In the genomic region with DNA sequence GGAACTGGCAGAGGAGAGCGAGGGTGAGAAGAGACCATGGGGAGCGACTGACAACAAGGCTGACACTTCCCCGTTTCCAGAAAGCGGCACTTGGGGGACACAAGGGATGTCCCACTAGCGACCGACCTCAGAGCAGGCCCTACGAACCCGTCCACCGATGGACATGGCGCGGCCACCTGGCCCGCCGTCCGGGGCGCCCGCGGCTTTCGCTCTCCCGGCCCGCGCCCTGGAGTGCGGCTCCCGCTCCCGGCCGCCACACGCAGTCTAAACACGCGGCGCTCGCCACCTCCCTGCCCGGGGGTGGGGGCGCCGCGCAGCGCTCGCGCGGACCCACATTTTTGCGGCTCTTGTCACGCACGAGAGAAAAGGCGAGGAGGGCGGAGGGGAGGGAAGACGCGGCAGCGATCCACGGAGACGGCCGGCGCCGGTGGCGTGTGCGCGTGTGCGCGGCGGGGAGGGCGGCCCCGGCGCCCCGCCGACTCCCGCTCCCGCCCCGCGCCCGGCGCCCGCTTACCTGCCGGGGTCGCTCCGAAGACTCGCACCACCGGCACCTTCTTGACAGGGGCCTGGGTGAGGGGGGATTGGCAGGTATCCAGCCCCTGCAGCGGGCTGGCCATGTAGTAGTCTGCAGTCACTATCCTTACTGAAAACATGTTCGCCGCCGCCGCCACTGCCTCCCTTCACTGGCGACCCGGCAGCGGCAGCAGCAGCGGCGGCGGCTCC, we compare ENCODE assay signal across 8 cellular contexts. TPM values are rescaled to one million over a fixed set of nuclear protein-coding genes. Genes with fewer than 3 reads are reported as not detected.
DNase-seq lines count a peak whose midpoint lies in the region; ATAC-seq and TF ChIP-seq lines count a peak whose summit lies in the region.

No MANE protein-coding gene starts in this region.

- peak overlapping the region; percentile 99 for H3K27ac ChIP-seq in HUES48 (ENCODE audit: low read depth, low read length)
- peak overlapping the region; percentile 95 to 100 (median 99) for H3K27ac ChIP-seq in gastrocnemius medialis

- POLR2A ChIA-PET in Caco-2 (lab: Charles Lee): interaction anchor here (0.5 to 1.4 kb wide), 11 partner anchors 17 to 605 kb away, joined by 3 to 17 read pairs (median 5); a partner anchor contains a TSS

- H3K4me1 Mint-ChIP-seq in Caco-2 (ENCODE audit: low read depth, unreplicated experiment): peaks cover 23% of the 10 kb centered on the region
- peaks cover 47% of the 10 kb centered on the region for H3K4me1 Mint-ChIP-seq in T-helper 2 cell treated with Interferon-gamma antibody and Interleukin-4, amounts not matched to agents 5 μg/mL and 100 μg/mL, for 36 hours (ENCODE audit: low read depth)

- H3K9me3 Mint-ChIP-seq in Caco-2 (ENCODE audit: unreplicated experiment): no peaks in the 10 kb centered on the region
- H3K9me3 Mint-ChIP-seq in T-helper 2 cell treated with Interferon-gamma antibody and Interleukin-4, amounts not matched to agents 5 μg/mL and 100 μg/mL, for 36 hours: peaks cover 9% of the 10 kb centered on the region

- H3K4me3 ChIP-seq in Caco-2 (ENCODE audit: low read depth, low read length) (peak overlapping the region; percentile 61), HUES48 (ENCODE audit: low read depth, low read length) (peak overlapping the region; percentile 95), iPS-11a (ENCODE audit: low read depth, low read length) (peak overlapping the region; percentile 82), gastrocnemius medialis (peak overlapping the region; percentile 79 to 96 (median 88))

- ATAC-seq in GM21367 (IDR thresholded peaks at IDR 0.05; ENCODE audit: unreplicated experiment) (peak; percentile 12), gastrocnemius medialis (peak; percentile 33 to 34)

- peak in 1 of 2 donors; percentile 22 for TF ChIP-seq POLR2A in gastrocnemius medialis (IDR thresholded peaks at IDR 0.05)

- CTCF ChIA-PET in Caco-2 (lab: Charles Lee): interaction anchor here (0.5 to 1.0 kb wide), 4 partner anchors 224 to 420 kb away, joined by 3 to 5 read pairs (median 3); a partner anchor contains a TSS

- H3K36me3 Mint-ChIP-seq in Caco-2 (ENCODE audit: insufficient read depth, unreplicated experiment): peaks cover 24% of the 10 kb centered on the region
- peaks cover 13% of the 10 kb centered on the region for H3K36me3 Mint-ChIP-seq in T-helper 2 cell treated with Interferon-gamma antibody and Interleukin-4, amounts not matched to agents 5 μg/mL and 100 μg/mL, for 36 hours (ENCODE audit: low read depth)

- BruUV-seq in Caco-2 (replicated peaks; lab: Mats Ljungman, UMichigan): no TSS peak

- H3K9me3 ChIP-seq in Caco-2: no peaks in the 10 kb centered on the region
- H3K9me3 ChIP-seq in HUES48 (ENCODE audit: control insufficient read depth, insufficient read depth, low read length): 0 out of 2 replicates have a peak, but pooled peaks cover 3% of the 10 kb centered on the region
- H3K9me3 ChIP-seq in gastrocnemius medialis: no peaks in the 10 kb centered on the region

- peak; percentile 47 to 59 for DNase-seq in Caco-2
- peak; percentile 41 for DNase-seq in T-helper 2 cell treated with Interferon-gamma antibody and Interleukin-4, amounts not matched to agents 5 μg/mL and 100 μg/mL, for 36 hours (ENCODE audit: low spot score)
- peak; percentile 72 for DNase-seq in astrocyte of the hippocampus (ENCODE audit: low read depth, low spot score)
- peak; percentile 32 to 54 for DNase-seq in gastrocnemius medialis
- no peak for DNase-seq in NCI-H1092 (lab: John Stamatoyannopoulos, UW)

- H3K36me3 ChIP-seq in Caco-2 (ENCODE audit: control insufficient read depth, insufficient read depth, low read length): no peaks in the 10 kb centered on the region
- H3K36me3 ChIP-seq in HUES48 (ENCODE audit: control insufficient read depth, insufficient read depth, low read length): no peaks in the 10 kb centered on the region
- H3K36me3 ChIP-seq in gastrocnemius medialis: no peaks in the 10 kb centered on the region

- in situ Hi-C loops in gastrocnemius medialis (cut with MboI; ENCODE audit: low sequenced_read_pairs in 4 of 4): loop anchor here in 1 of 4 donors (10.0 kb wide), 1 partner anchor 122 kb away; a partner anchor contains a TSS

- H3K27me3 Mint-ChIP-seq in Caco-2 (ENCODE audit: insufficient read depth, unreplicated experiment): no peaks in the 10 kb centered on the region
- no peaks in the 10 kb centered on the region for H3K27me3 Mint-ChIP-seq in T-helper 2 cell treated with Interferon-gamma antibody and Interleukin-4, amounts not matched to agents 5 μg/mL and 100 μg/mL, for 36 hours (ENCODE audit: low read depth)

- TF ChIP-seq CTCF in Caco-2 (IDR thresholded peaks at IDR 0.05; ENCODE audit: insufficient read depth in 1 of 2, low read depth in 1 of 2, low read length in 1 of 2, severe bottlenecking in 1 of 2, unreplicated experiment in 1 of 2) (no peak), gastrocnemius medialis (IDR thresholded peaks at IDR 0.05 in 4 of 5, conservative IDR thresholded peaks at IDR 0.05 in 1 of 5) (peak in 1 of 5 experiments; percentile 10)

- peak overlapping the region; percentile 93; the same call in 1 of the 2 replicates for H3K9ac ChIP-seq in HUES48 (ENCODE audit: low read depth, low read length)

- H3K4me1 ChIP-seq in Caco-2 (peaks cover 20% of the 10 kb centered on the region), HUES48 (ENCODE audit: control insufficient read depth, insufficient read depth, low read length) (peaks cover 38% of the 10 kb centered on the region), gastrocnemius medialis (peaks cover 54 to 56% of the 10 kb centered on the region in 2 donors)

- intact Hi-C loops in Caco-2 (cut with micrococcal nuclease; ENCODE audit: unreplicated experiment): loop anchor here (2.0 to 10.0 kb wide), 3 partner anchors 168 to 512 kb away; a partner anchor contains a TSS
- intact Hi-C loops in gastrocnemius medialis (cut with DNase I; ENCODE audit: low total_unique reads): loop anchor here (2.0 to 10.0 kb wide), 5 partner anchors 145 to 608 kb away; a partner anchor contains a TSS

- no peaks in the 10 kb centered on the region for H3K27me3 ChIP-seq in Caco-2 (replicated peaks; ENCODE audit: control insufficient read depth, insufficient read depth, low read length)
- H3K27me3 ChIP-seq in HUES48 (ENCODE audit: control insufficient read depth, insufficient read depth, low read length): peaks cover 49% of the 10 kb centered on the region
- no peaks in the 10 kb centered on the region for H3K27me3 ChIP-seq in gastrocnemius medialis

- H3K4me3 Mint-ChIP-seq in Caco-2 (ENCODE audit: unreplicated experiment): peak overlapping the region; percentile 96
- peak overlapping the region; percentile 95 for H3K4me3 Mint-ChIP-seq in T-helper 2 cell treated with Interferon-gamma antibody and Interleukin-4, amounts not matched to agents 5 μg/mL and 100 μg/mL, for 36 hours

- H3K27ac Mint-ChIP-seq in Caco-2 (ENCODE audit: unreplicated experiment): peak overlapping the region; percentile 98
- peak overlapping the region; percentile 89 for H3K27ac Mint-ChIP-seq in T-helper 2 cell treated with Interferon-gamma antibody and Interleukin-4, amounts not matched to agents 5 μg/mL and 100 μg/mL, for 36 hours

RNA-seq across cellular contexts. Expression of a gene that starts 0.6 kb away (rescaled TPM):
- total RNA-seq in Caco-2 (2022): 22.2 and 28.8 TPM in 2 replicates
- total RNA-seq in gastrocnemius medialis: 10 to 100 TPM; 25.9 to 79.1 (median 49.0) TPM
